Comparison of ENCODE assay signal across 8 cellular contexts in genomic region chr12:97308576-97309198, GRCh38.
DNase-seq lines count a peak whose midpoint lies in the region; ATAC-seq and TF ChIP-seq lines count a peak whose summit lies in the region.

No MANE protein-coding gene starts in this region.

- H3K4me3 Mint-ChIP-seq in activated T-cell treated with anti-CD3 and anti-CD28 coated beads, Interleukin-2, amount 50 U/mL, for 4 hours, result no peak overlapping the region

- no peak for TF ChIP-seq POLR2A in testis (IDR thresholded peaks at IDR 0.05)

- peaks cover 6% of the 10 kb centered on the region for H3K4me1 ChIP-seq in hepatocyte (ENCODE audit: insufficient read depth)
- no peaks in the 10 kb centered on the region for H3K4me1 ChIP-seq in testis

- no peaks in the 10 kb centered on the region for H4K20me1 ChIP-seq in hepatocyte (ENCODE audit: insufficient read depth, poor library complexity, severe bottlenecking)

- peaks cover 12% of the 10 kb centered on the region for H3K27me3 Mint-ChIP-seq in activated T-cell treated with anti-CD3 and anti-CD28 coated beads, Interleukin-2, amount 50 U/mL, for 4 hours (ENCODE audit: low read depth)

- ATAC-seq in GM18861 (IDR thresholded peaks at IDR 0.05; ENCODE audit: unreplicated experiment) (peak; percentile 40), GM19328 (IDR thresholded peaks at IDR 0.05; ENCODE audit: unreplicated experiment) (no peak)
- no peak for ATAC-seq in activated T-cell treated with anti-CD3 and anti-CD28 coated beads, Interleukin-2, amount 50 U/mL, for 4 hours

- H3K36me3 ChIP-seq in hepatocyte (replicated peaks; ENCODE audit: insufficient read depth, low read depth) (no peaks in the 10 kb centered on the region), testis (ENCODE audit: low read depth, missing control alignments) (no peaks in the 10 kb centered on the region)

- no peaks in the 10 kb centered on the region for H3K9me3 Mint-ChIP-seq in activated T-cell treated with anti-CD3 and anti-CD28 coated beads, Interleukin-2, amount 50 U/mL, for 4 hours

- 23% methylated on average over 1 of the region's 1 CpG for WGBS in hepatocyte (ENCODE audit: low lambda C conversion rate, missing lambda C conversion rate)
- WGBS in testis, 2 donors, result 23 to 27% methylated on average over 1 of the region's 1 CpG

- no peak overlapping the region for H2AFZ ChIP-seq in hepatocyte

- H3K79me2 ChIP-seq in hepatocyte, result no peaks in the 10 kb centered on the region

- H3K27me3 ChIP-seq in hepatocyte (no peaks in the 10 kb centered on the region), testis (no peaks in the 10 kb centered on the region)

- no peak overlapping the region for H3K27ac ChIP-seq in hepatocyte
- no peak overlapping the region for H3K27ac ChIP-seq in testis

- DNase-seq in AG20443 (ENCODE audit: low spot score) (peak; percentile 11), NCI-H1694 treated with DMSO at 0.1 percent for 48 hours (lab: John Stamatoyannopoulos, UW) (peak; percentile 46), hepatocyte (ENCODE audit: low spot score) (peak; percentile 58), testis (no peak)
- no peak for DNase-seq in activated T-cell treated with anti-CD3 and anti-CD28 coated beads, Interleukin-2, amount 50 U/mL, for 4 hours

- no peaks in the 10 kb centered on the region for H3K9me2 ChIP-seq in hepatocyte (replicated peaks; ENCODE audit: insufficient read depth)

- H3K4me2 ChIP-seq in hepatocyte, result no peak overlapping the region

- intact Hi-C loops in testis (cut with DNase I; ENCODE audit: low total_unique reads), result no loop called here

- H3K9me3 ChIP-seq in hepatocyte (ENCODE audit: low read depth), result no peaks in the 10 kb centered on the region
- no peaks in the 10 kb centered on the region for H3K9me3 ChIP-seq in testis

- H3K4me3 ChIP-seq in WI38 (ENCODE audit: low read depth, low read length), result no peak overlapping the region
- H3K4me3 ChIP-seq in hepatocyte, result no peak overlapping the region
- no peak overlapping the region for H3K4me3 ChIP-seq in testis

- peak; percentile 38; the same call in 1 of the 2 replicates for TF ChIP-seq CTCF in WI38 (IDR thresholded peaks at IDR 0.05; ENCODE audit: low read depth, low read length)
- TF ChIP-seq CTCF in hepatocyte (IDR thresholded peaks at IDR 0.05; ENCODE audit: poor library complexity), result peak; percentile 68
- TF ChIP-seq CTCF in testis (IDR thresholded peaks at IDR 0.05), result peak; percentile 53 to 71 (median 56)

- H3K4me1 Mint-ChIP-seq in activated T-cell treated with anti-CD3 and anti-CD28 coated beads, Interleukin-2, amount 50 U/mL, for 4 hours (ENCODE audit: low read depth), result no peaks in the 10 kb centered on the region

- no peaks in the 10 kb centered on the region for H3K36me3 Mint-ChIP-seq in activated T-cell treated with anti-CD3 and anti-CD28 coated beads, Interleukin-2, amount 50 U/mL, for 4 hours (ENCODE audit: insufficient read depth)

Comparison
In these comparisons a context has a peak if more than half of its experiments do, and no peak if none do; other contexts are left out.
1. DNase-seq: peak in AG20443 (single experiment), NCI-H1694 treated with DMSO at 0.1 percent for 48 hours (single experiment) and hepatocyte (single experiment); none in testis (single experiment) and activated T-cell treated with anti-CD3 and anti-CD28 coated beads, Interleukin-2, amount 50 U/mL, for 4 hours (single experiment).
2. Peak in every context shown above with its lines, with median percentiles within 50 percentile points of each other: CTCF ChIP-seq.